In genomic region chr14:33539918-33540357, GRCh38 we compare ENCODE assay signal across 1 cellular context.
A peak's percentile ranks its signal among the peaks of the same experiment; 100 is the strongest.
TF ChIP-seq lines count a peak whose summit lies in the region.

No MANE protein-coding gene starts in this region.

TF ChIP-seq in GM12878, 131 proteins besides CTCF, POLR2A, EP300 and RAD21 (continued from another document):
- no peak for TF ChIP-seq E4F1 (IDR thresholded peaks at IDR 0.05; ENCODE audit: borderline replicate concordance, partially characterized antibody)
- no peak for TF ChIP-seq SMC3 (IDR thresholded peaks at IDR 0.05; ENCODE audit: borderline replicate concordance, low read length)
- TF ChIP-seq NRF1 (conservative IDR thresholded peaks at IDR 0.05; ENCODE audit: low read depth, low read length): no peak
- TF ChIP-seq IKZF2 (IDR thresholded peaks at IDR 0.05): peak; percentile 74 to 77; a peak in 2 of 4 replicates
- TF ChIP-seq RELA (IDR thresholded peaks at IDR 0.05; ENCODE audit: borderline replicate concordance, partially characterized antibody): no peak
- TF ChIP-seq ATF7 (IDR thresholded peaks at IDR 0.05; ENCODE audit: low read depth): peak; percentile 85
- TF ChIP-seq BMI1 (IDR thresholded peaks at IDR 0.05; ENCODE audit: borderline replicate concordance): no peak
- no peak for TF ChIP-seq NR2C1 (IDR thresholded peaks at IDR 0.05)
- TF ChIP-seq CBX5 (IDR thresholded peaks at IDR 0.05; ENCODE audit: low read depth): no peak
- peak; percentile 12; the same call in 1 of the 2 replicates for TF ChIP-seq ZBTB40 (IDR thresholded peaks at IDR 0.05; ENCODE audit: borderline replicate concordance)
- TF ChIP-seq YY1 (IDR thresholded peaks at IDR 0.05; ENCODE audit: low read depth, low read length): no peak
- TF ChIP-seq IRF4 (IDR thresholded peaks at IDR 0.05; ENCODE audit: low read depth, low read length): no peak
- peak; percentile 38; the same call in 1 of the 2 replicates for TF ChIP-seq ZNF592 (IDR thresholded peaks at IDR 0.05)
- TF ChIP-seq EED (IDR thresholded peaks at IDR 0.05; ENCODE audit: low read depth): no peak
- peak; percentile 38; the same call in 1 of the 2 replicates for TF ChIP-seq NR2F1 (conservative IDR thresholded peaks at IDR 0.05)
- TF ChIP-seq PAX5 (IDR thresholded peaks at IDR 0.05; ENCODE audit: borderline replicate concordance, low read depth, low read length): no peak
- peak; percentile 38 for TF ChIP-seq MEF2B (IDR thresholded peaks at IDR 0.05; ENCODE audit: partially characterized antibody, poor library complexity, severe bottlenecking)
- no peak for TF ChIP-seq STAT1 (conservative IDR thresholded peaks at IDR 0.05)
